9 cellular contexts compared by ENCODE assay signal in genomic region chr5:157143127-157143959, GRCh38. TPM values are rescaled to one million over a fixed set of nuclear protein-coding genes. Genes with fewer than 3 reads are reported as not detected.
DNase-seq lines count a peak whose midpoint lies in the region; ATAC-seq and TF ChIP-seq lines count a peak whose summit lies in the region.
"Had no signal": no experiment of that assay in that cellular context is flagged by ENCODE, and none has a peak within 500 bp of the region (broad histone marks: within the 10 kb centered on the region; RNA-seq: fewer than 3 reads in every experiment).

No MANE protein-coding gene starts in this region.

- no peaks in the 10 kb centered on the region for H3K27me3 ChIP-seq in cardiac muscle cell
- H3K27me3 ChIP-seq in prostate gland (replicated peaks; ENCODE audit: insufficient read depth): no peaks in the 10 kb centered on the region

- ATAC-seq in HG03571 (IDR thresholded peaks at IDR 0.05; ENCODE audit: unreplicated experiment): peak; percentile 36

- H3K9me3 ChIP-seq in cardiac muscle cell (ENCODE audit: low read depth) (no peaks in the 10 kb centered on the region), prostate gland (no peaks in the 10 kb centered on the region)

- H3K4me1 ChIP-seq in cardiac muscle cell (ENCODE audit: low read depth) (peaks cover 5% of the 10 kb centered on the region), prostate gland (replicated peaks) (no peaks in the 10 kb centered on the region)

- TF ChIP-seq CTCF in GM20000 (IDR thresholded peaks at IDR 0.05; ENCODE audit: extremely low read depth, missing control alignments) (no peak), cardiac muscle cell (IDR thresholded peaks at IDR 0.05; ENCODE audit: low read depth, low read length) (no peak), prostate gland (IDR thresholded peaks at IDR 0.05) (peak in 1 of 4 experiments; percentile 2)

- 6% methylated on average over 33 of the region's 33 CpGs for WGBS in prostate gland

- DNase-seq in DMS114 treated with DMSO at 0.1 percent for 48 hours (lab: John Stamatoyannopoulos, UW; ENCODE audit: unreplicated experiment) (peak; percentile 96), GM20000 (ENCODE audit: low spot score) (peak; percentile 55), RPMI7951 (ENCODE audit: low read depth) (peak; percentile 48), cardiac muscle cell (ENCODE audit: low read depth in 1 of 2, low spot score in 1 of 2) (peak; percentile 9 to 44), prostate gland (ENCODE audit: low spot score) (peak; percentile 54), LoVo (ENCODE audit: low spot score) (no peak)
- peak; percentile 25 for DNase-seq in activated naive CD8-positive, alpha-beta T cell treated with anti-CD3 and anti-CD28 coated beads, Interleukin-2, amount 50 U/mL, for 16 hours (ENCODE audit: low read depth, low spot score)

- no peak for TF ChIP-seq POLR2A in prostate gland (IDR thresholded peaks at IDR 0.05)

- peak overlapping the region; percentile 78 for H3K4me3 ChIP-seq in cardiac muscle cell
- H3K4me3 ChIP-seq in prostate gland: peak overlapping the region; percentile 80 to 85

- H3K36me3 ChIP-seq in cardiac muscle cell: peaks cover 4% of the 10 kb centered on the region
- no peaks in the 10 kb centered on the region for H3K36me3 ChIP-seq in prostate gland

- H3K27ac ChIP-seq in cardiac muscle cell: peak overlapping the region; percentile 13
- peak overlapping the region; percentile 86 to 87 for H3K27ac ChIP-seq in prostate gland

- intact Hi-C loops in prostate gland (cut with DNase I): no loop called here

RNA-seq across cellular contexts. Expression of gene MED7, which starts 0.7 kb away (rescaled TPM):
- 17.8 and 20.9 TPM in 2 replicates for total RNA-seq in RPMI7951 (2014; rRNA removed; shearing (Covaris generic))
- total RNA-seq in cardiac muscle cell (8.2 and 9.7 TPM in 2 replicates), prostate gland (10 to 100 TPM; 10.7 to 11.1 TPM)
- 16.2 and 17.0 TPM in 2 replicates for polyA plus RNA-seq in cardiac muscle cell

RNA-seq across cellular contexts. Expression of gene GARIN3, which starts 22.7 kb away (rescaled TPM):
- total RNA-seq in RPMI7951 (2014; rRNA removed; shearing (Covaris generic)): not detected in 2 replicates
- total RNA-seq in cardiac muscle cell (not detected in 2 replicates), prostate gland (under 1 TPM in 1 of 2 donors, not detected in 1; 0.97 TPM)
- polyA plus RNA-seq in cardiac muscle cell: not detected in 2 replicates
- total RNA-seq: lung microvascular endothelial cell had no signal

RNA-seq across cellular contexts. Expression of gene HAVCR2, which starts 34.5 kb away (rescaled TPM):
- 0.84 and 2.0 TPM in 2 replicates for total RNA-seq in RPMI7951 (2014; rRNA removed; shearing (Covaris generic))
- total RNA-seq in cardiac muscle cell (0.04 and 1.3 TPM in 2 replicates), prostate gland (1 to 10 TPM; 1.8 to 2.8 TPM)
- 0.21 TPM in 1 of 2 replicates, not detected in the other for polyA plus RNA-seq in cardiac muscle cell
- total RNA-seq: lung microvascular endothelial cell had no signal

RNA-seq across cellular contexts. Expression of gene ITK, which starts 37.3 kb away (rescaled TPM):
- not detected in 2 replicates for total RNA-seq in RPMI7951 (2014; rRNA removed; shearing (Covaris generic))
- 0.07 TPM in 1 of 2 replicates, not detected in the other for total RNA-seq in cardiac muscle cell
- polyA plus RNA-seq in cardiac muscle cell: not detected in 2 replicates
- 1 to 10 TPM; 2.2 to 5.6 TPM for total RNA-seq in prostate gland
- total RNA-seq: lung microvascular endothelial cell had no signal
